In the genomic region with DNA sequence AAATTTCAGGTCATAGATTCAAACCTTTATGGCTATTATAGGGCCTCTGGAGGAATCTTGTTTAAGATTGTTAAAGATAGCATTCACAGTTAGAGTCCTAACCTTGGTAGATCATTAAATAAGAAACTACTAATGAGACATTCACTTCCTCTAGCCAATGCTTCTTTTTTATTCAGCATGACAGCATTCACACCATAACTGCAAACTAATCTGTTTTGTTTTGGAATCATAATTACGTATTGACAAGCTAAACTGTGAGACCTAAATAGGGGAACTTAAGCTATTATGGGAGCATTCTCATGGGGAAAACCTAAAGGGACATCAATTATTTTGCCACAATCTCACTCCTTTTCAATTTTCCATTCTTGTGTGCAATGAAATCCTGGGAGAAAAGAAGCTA, we compare ENCODE assay signal across 25 cellular contexts.
"Had no signal": no experiment of that assay in that cellular context is flagged by ENCODE, and none has a peak within 500 bp of the region (broad histone marks: within the 10 kb centered on the region; RNA-seq: fewer than 3 reads in every experiment).

No MANE protein-coding gene starts in this region.

- H3K4me1 Mint-ChIP-seq: activated CD4-positive, alpha-beta T cell treated with anti-CD3 and anti-CD28 coated beads, Interleukin-2, amount 10 ng/mL, durations not matched to agents 7 days and 5 days; activated naive CD4-positive, alpha-beta T cell treated with anti-CD3 and anti-CD28 coated beads, Interleukin-2, amount 50 U/mL, for 24 hours; naive thymus-derived CD8-positive, alpha-beta T cell; neural progenitor cell had no signal

- H3K4me2 ChIP-seq: neural progenitor cell had no signal

- H3K4me3 Mint-ChIP-seq: activated CD4-positive, alpha-beta T cell treated with anti-CD3 and anti-CD28 coated beads, Interleukin-2, amount 10 ng/mL, durations not matched to agents 7 days and 5 days; activated CD8-positive, alpha-beta T cell treated with anti-CD3 and anti-CD28 coated beads, Interleukin-2, amount 10 ng/mL, durations not matched to agents 7 days and 5 days; activated naive CD4-positive, alpha-beta T cell treated with anti-CD3 and anti-CD28 coated beads, Interleukin-2, amount 50 U/mL, for 24 hours; effector memory CD8-positive, alpha-beta T cell; naive thymus-derived CD8-positive, alpha-beta T cell; neural progenitor cell; type B pancreatic cell had no signal

- H3K27me3 Mint-ChIP-seq: activated CD4-positive, alpha-beta T cell treated with anti-CD3 and anti-CD28 coated beads, Interleukin-2, amount 10 ng/mL, durations not matched to agents 7 days and 5 days; activated naive CD4-positive, alpha-beta T cell treated with anti-CD3 and anti-CD28 coated beads, Interleukin-2, amount 50 U/mL, for 24 hours; effector memory CD8-positive, alpha-beta T cell; naive thymus-derived CD8-positive, alpha-beta T cell had no signal

- FAIRE-seq: endothelial cell of umbilical vein had no signal

- H3K27ac Mint-ChIP-seq: activated CD4-positive, alpha-beta T cell treated with anti-CD3 and anti-CD28 coated beads, Interleukin-2, amount 10 ng/mL, durations not matched to agents 7 days and 5 days; activated CD8-positive, alpha-beta T cell treated with anti-CD3 and anti-CD28 coated beads, Interleukin-2, amount 10 ng/mL, durations not matched to agents 7 days and 5 days; activated naive CD4-positive, alpha-beta T cell treated with anti-CD3 and anti-CD28 coated beads, Interleukin-2, amount 50 U/mL, for 24 hours; effector memory CD8-positive, alpha-beta T cell; naive thymus-derived CD8-positive, alpha-beta T cell; neural progenitor cell; type B pancreatic cell had no signal

- DNase-seq: activated CD4-positive, alpha-beta T cell treated with anti-CD3 and anti-CD28 coated beads, Interleukin-2, amount 10 ng/mL, durations not matched to agents 7 days and 5 days; activated CD4-positive, CD25-positive, alpha-beta regulatory T cell treated with anti-CD3 and anti-CD28 coated beads, Interleukin-2, amount 50 U/mL, for 72 hours; activated CD8-positive, alpha-beta T cell treated with anti-CD3 and anti-CD28 coated beads, Interleukin-2, amount 10 ng/mL, durations not matched to agents 7 days and 5 days; activated gamma-delta T cell treated with Interleukin-2 at 50 U/mL for 16 hours; aorta; brain microvascular endothelial cell; caudate nucleus; dermis blood vessel endothelial cell; effector memory CD8-positive, alpha-beta T cell; foreskin melanocyte; kidney; left lung; naive thymus-derived CD8-positive, alpha-beta T cell; spleen; stimulated activated CD4-positive, alpha-beta T cell treated with anti-CD3 and anti-CD28 coated beads, Interleukin-4, amount 100 ng/mL, for 1 hour; stimulated activated naive CD4-positive, alpha-beta T cell had no signal

- H3K36me3 Mint-ChIP-seq: activated naive CD4-positive, alpha-beta T cell treated with anti-CD3 and anti-CD28 coated beads, Interleukin-2, amount 50 U/mL, for 24 hours; naive thymus-derived CD8-positive, alpha-beta T cell; neural progenitor cell had no signal

- H3K9me3 Mint-ChIP-seq: activated CD4-positive, alpha-beta T cell treated with anti-CD3 and anti-CD28 coated beads, Interleukin-2, amount 10 ng/mL, durations not matched to agents 7 days and 5 days; naive thymus-derived CD8-positive, alpha-beta T cell; type B pancreatic cell had no signal

- H3K9ac ChIP-seq: neural progenitor cell had no signal

- H3K27ac ChIP-seq: brain microvascular endothelial cell, left lung, neural progenitor cell, spleen, thoracic aorta, vagina, VCaP had no signal

- H3K4me1 ChIP-seq: left lung, neural progenitor cell, spleen, vagina had no signal

- ATAC-seq: activated CD8-positive, alpha-beta T cell treated with anti-CD3 and anti-CD28 coated beads, Interleukin-2, amount 10 ng/mL, durations not matched to agents 7 days and 5 days; effector memory CD8-positive, alpha-beta T cell; esophagus mucosa; left lung; naive thymus-derived CD8-positive, alpha-beta T cell had no signal

- H3K27me3 ChIP-seq: brain microvascular endothelial cell, left lung, neural progenitor cell, spleen, vagina had no signal

- H2AFZ ChIP-seq: neural progenitor cell had no signal

- H3K4me3 ChIP-seq: left lung, lung, neural progenitor cell, spleen, thoracic aorta, vagina had no signal

- H3K9me3 ChIP-seq: left lung, spleen, thoracic aorta, vagina had no signal

- H3K36me3 ChIP-seq: brain microvascular endothelial cell, left lung, neural progenitor cell, spleen, thoracic aorta, vagina had no signal
